ENCODE assay signal across 20 cellular contexts in the genomic region with DNA sequence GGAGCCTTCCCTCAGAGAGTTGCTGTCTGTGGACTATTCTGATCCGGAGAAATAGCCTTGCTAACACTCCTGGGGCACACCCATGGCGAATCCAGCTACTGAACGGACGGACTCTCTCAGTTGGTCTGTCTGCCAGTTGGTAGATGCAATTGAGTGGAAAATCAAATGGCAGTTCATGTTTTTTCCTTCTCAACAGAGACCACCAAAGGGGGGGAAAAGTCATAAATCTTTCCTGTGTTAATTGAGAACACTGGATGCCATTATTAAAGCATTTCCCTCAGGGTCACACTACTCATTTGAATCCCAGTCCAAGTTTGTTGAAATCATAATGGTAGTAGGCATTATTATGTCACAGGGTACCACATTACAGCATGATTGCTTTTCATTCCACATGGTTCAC.
DNase-seq lines count a peak whose midpoint lies in the region; ATAC-seq and TF ChIP-seq lines count a peak whose summit lies in the region.
"Had no signal": no experiment of that assay in that cellular context is flagged by ENCODE, and none has a peak within 500 bp of the region (broad histone marks: within the 10 kb centered on the region; RNA-seq: fewer than 3 reads in every experiment).

No MANE protein-coding gene starts in this region.

- CTCF ChIA-PET in SK-N-SH (lab: Yijun Ruan, JAX), result no interaction called here

- no peak for TF ChIP-seq EP300 in SK-N-SH (IDR thresholded peaks at IDR 0.05; ENCODE audit: borderline replicate concordance in 1 of 2, low read depth in 1 of 2, low read length in 1 of 2)

- no peak overlapping the region for H3K18ac ChIP-seq in mesenchymal stem cell (ENCODE audit: low read depth in 1 of 2, low read length in 2 of 2)

- H3K9ac ChIP-seq in SK-N-SH, result no peak overlapping the region
- peak overlapping the region; percentile 52 for H3K9ac ChIP-seq in mesenchymal stem cell (ENCODE audit: low read length)
- H3K9ac ChIP-seq in stomach smooth muscle (ENCODE audit: low read length in 2 of 2), result no peak overlapping the region
- H3K9ac ChIP-seq: BLaER1, KMS-11 had no signal

- H4K8ac ChIP-seq in mesenchymal stem cell (ENCODE audit: low read length), result no peak overlapping the region

- H4K20me1 ChIP-seq in SK-N-SH (ENCODE audit: insufficient read depth), result no peaks in the 10 kb centered on the region
- H4K20me1 ChIP-seq: BLaER1 had no signal

- no peak overlapping the region for H3K23ac ChIP-seq in mesenchymal stem cell (ENCODE audit: low read length in 2 of 2)

- H3K79me2 ChIP-seq in SK-N-SH (ENCODE audit: insufficient read depth), result no peaks in the 10 kb centered on the region

- no peak for TF ChIP-seq CTCF in SK-N-SH (IDR thresholded peaks at IDR 0.05)

- WGBS in SK-N-SH (ENCODE audit: low lambda C conversion rate), result 68% methylated on average over 4 of the region's 4 CpGs
- 84% methylated on average over 4 of the region's 4 CpGs for WGBS in mesenchymal stem cell

- ATAC-seq in SK-N-SH treated with all-trans-retinoic acid at 6 μM for 48 hours (no peak), GM21529 (IDR thresholded peaks at IDR 0.05; ENCODE audit: unreplicated experiment) (no peak), HG02759 (IDR thresholded peaks at IDR 0.05; ENCODE audit: unreplicated experiment) (no peak), left colon (no peak)

- H3K27ac ChIP-seq in SK-N-SH (ENCODE audit: low read depth in 2 of 2, low read length in 1 of 2), result no peak overlapping the region
- H3K27ac ChIP-seq in mesenchymal stem cell (ENCODE audit: low read length, poor library complexity, severe bottlenecking), result no peak overlapping the region
- peak overlapping the region; percentile 31 for H3K27ac ChIP-seq in stomach smooth muscle (ENCODE audit: low read length)
- H3K27ac ChIP-seq: 22Rv1, BLaER1, KMS-11 had no signal

- no peaks in the 10 kb centered on the region for H3F3A ChIP-seq in SK-N-SH (replicated peaks; ENCODE audit: insufficient read depth)

- H3K9me3 ChIP-seq in SK-N-SH (no peaks in the 10 kb centered on the region), mesenchymal stem cell (ENCODE audit: control insufficient read depth, low read length) (no peaks in the 10 kb centered on the region), stomach smooth muscle (ENCODE audit: control insufficient read depth in 2 of 2, low read length in 2 of 2) (no peaks in the 10 kb centered on the region)
- H3K9me3 ChIP-seq: BLaER1 had no signal

- H3K4me2 ChIP-seq in SK-N-SH (no peak overlapping the region), mesenchymal stem cell (ENCODE audit: low read length, poor library complexity, severe bottlenecking) (no peak overlapping the region)
- H3K4me2 ChIP-seq: BLaER1, KMS-11 had no signal

- in situ Hi-C loops in SK-MEL-5 (cut with HindIII; ENCODE audit: low pct_unique_long_range_greater_than_20kb, low sequenced_read_pairs), result no loop called here

- H3K4me3 ChIP-seq in SK-N-SH (ENCODE audit: low read depth in 2 of 2, low read length in 1 of 2), result no peak overlapping the region
- H3K4me3 ChIP-seq in mesenchymal stem cell (ENCODE audit: insufficient read depth in 1 of 2, low read depth in 1 of 2, low read length in 2 of 2), result peak overlapping the region in 1 of 2 experiments; percentile 1
- no peak overlapping the region for H3K4me3 ChIP-seq in stomach smooth muscle (ENCODE audit: low read length in 2 of 2)
- H3K4me3 ChIP-seq: BLaER1 had no signal

- POLR2A ChIA-PET in SK-N-SH (lab: Yijun Ruan, JAX), result no interaction called here

- H2AFZ ChIP-seq in SK-N-SH (ENCODE audit: low read depth), result 0 out of 2 replicates have a peak overlapping the region, but pooled peaks have one; percentile 3
- H2AFZ ChIP-seq in mesenchymal stem cell (ENCODE audit: low read depth, low read length), result no peak overlapping the region

- no peak overlapping the region for H3K4ac ChIP-seq in mesenchymal stem cell (ENCODE audit: low read depth in 1 of 2, low read length in 2 of 2)

- no peak overlapping the region for H4K91ac ChIP-seq in mesenchymal stem cell (ENCODE audit: low read length)

- no peak overlapping the region for H2BK15ac ChIP-seq in mesenchymal stem cell (ENCODE audit: low read depth, poor library complexity, severe bottlenecking)

- H3K14ac ChIP-seq in mesenchymal stem cell (ENCODE audit: low read length in 2 of 2), result no peak overlapping the region

- no peak overlapping the region for H2BK120ac ChIP-seq in mesenchymal stem cell (ENCODE audit: low read depth, low read length)

- H3K4me1 ChIP-seq in SK-N-SH (ENCODE audit: control insufficient read depth in 1 of 2, insufficient read depth in 2 of 2, low read depth in 1 of 2, low read length in 1 of 2) (no peaks in the 10 kb centered on the region), mesenchymal stem cell (ENCODE audit: control insufficient read depth, insufficient read depth, low read depth, low read length) (no peaks in the 10 kb centered on the region), stomach smooth muscle (ENCODE audit: control insufficient read depth, insufficient read depth, low read length) (no peaks in the 10 kb centered on the region)
- H3K4me1 ChIP-seq: BLaER1 had no signal

- intact Hi-C loops in left colon (cut with DNase I, micrococcal nuclease), result no loop called here

- no peak overlapping the region for H2AK5ac ChIP-seq in mesenchymal stem cell (ENCODE audit: low read length, severe bottlenecking)

- no peak for TF ChIP-seq RAD21 in SK-N-SH (IDR thresholded peaks at IDR 0.05; ENCODE audit: low read length)

- no peak overlapping the region for H2BK5ac ChIP-seq in mesenchymal stem cell (ENCODE audit: low read depth, low read length, poor library complexity, severe bottlenecking)

- no peaks in the 10 kb centered on the region for H3K36me3 ChIP-seq in SK-N-SH (replicated peaks in 1 of 2; ENCODE audit: control insufficient read depth in 1 of 2, insufficient read depth in 2 of 2, low read length in 1 of 2)
- H3K36me3 ChIP-seq in mesenchymal stem cell (ENCODE audit: control insufficient read depth in 1 of 2, insufficient read depth in 2 of 2, low read depth in 1 of 2, low read length in 2 of 2), result no peaks in the 10 kb centered on the region
- no peaks in the 10 kb centered on the region for H3K36me3 ChIP-seq in stomach smooth muscle (ENCODE audit: control insufficient read depth in 2 of 2, insufficient read depth in 2 of 2, low read length in 2 of 2)
- H3K36me3 ChIP-seq: BLaER1 had no signal

- H3K9me2 ChIP-seq in SK-N-SH, result no peaks in the 10 kb centered on the region

- no peak overlapping the region for H2BK12ac ChIP-seq in mesenchymal stem cell (ENCODE audit: low read length in 2 of 2)

- DNase-seq in SK-N-SH, result no peak
- peak; percentile 97 for DNase-seq in SK-MEL-5 (ENCODE audit: low read depth, low spot score)
- no peak for DNase-seq in mesenchymal stem cell
- no peak for DNase-seq in left colon
- DNase-seq: CD4-positive, CD25-positive, alpha-beta regulatory T cell; H7; MM.1S; NCI-H1417; NCI-H1694; NCI-H2029 treated with DMSO at 0.1 percent for 48 hours; NCI-H510A treated with DMSO at 0.1 percent for 48 hours; NCI-H774; T-helper 1 cell had no signal

- H3K27me3 ChIP-seq in SK-N-SH (ENCODE audit: insufficient read depth), result no peaks in the 10 kb centered on the region
- H3K27me3 ChIP-seq in mesenchymal stem cell (ENCODE audit: control insufficient read depth in 1 of 2, insufficient read depth in 1 of 2, low read length in 2 of 2), result no peaks in the 10 kb centered on the region
- no peaks in the 10 kb centered on the region for H3K27me3 ChIP-seq in stomach smooth muscle (ENCODE audit: control insufficient read depth in 1 of 2, insufficient read depth in 2 of 2, low read length in 2 of 2)
- H3K27me3 ChIP-seq: BLaER1 had no signal

- H3K79me1 ChIP-seq in mesenchymal stem cell (replicated peaks; ENCODE audit: low read length, poor library complexity, severe bottlenecking), result no peaks in the 10 kb centered on the region

TF ChIP-seq in SK-N-SH, 30 proteins besides CTCF, POLR2A, EP300 and RAD21 (continues in another document):
- TF ChIP-seq JUND (IDR thresholded peaks at IDR 0.05), result no peak
- TF ChIP-seq SMC3 (IDR thresholded peaks at IDR 0.05; ENCODE audit: low read depth, low read length), result no peak
- TF ChIP-seq, protein P1, sequence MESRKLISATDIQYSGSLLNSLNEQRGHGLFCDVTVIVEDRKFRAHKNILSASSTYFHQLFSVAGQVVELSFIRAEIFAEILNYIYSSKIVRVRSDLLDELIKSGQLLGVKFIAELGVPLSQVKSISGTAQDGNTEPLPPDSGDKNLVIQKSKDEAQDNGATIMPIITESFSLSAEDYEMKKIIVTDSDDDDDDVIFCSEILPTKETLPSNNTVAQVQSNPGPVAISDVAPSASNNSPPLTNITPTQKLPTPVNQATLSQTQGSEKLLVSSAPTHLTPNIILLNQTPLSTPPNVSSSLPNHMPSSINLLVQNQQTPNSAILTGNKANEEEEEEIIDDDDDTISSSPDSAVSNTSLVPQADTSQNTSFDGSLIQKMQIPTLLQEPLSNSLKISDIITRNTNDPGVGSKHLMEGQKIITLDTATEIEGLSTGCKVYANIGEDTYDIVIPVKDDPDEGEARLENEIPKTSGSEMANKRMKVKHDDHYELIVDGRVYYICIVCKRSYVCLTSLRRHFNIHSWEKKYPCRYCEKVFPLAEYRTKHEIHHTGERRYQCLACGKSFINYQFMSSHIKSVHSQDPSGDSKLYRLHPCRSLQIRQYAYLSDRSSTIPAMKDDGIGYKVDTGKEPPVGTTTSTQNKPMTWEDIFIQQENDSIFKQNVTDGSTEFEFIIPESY (IDR thresholded peaks at IDR 0.05; ENCODE audit: borderline replicate concordance, low read depth), result no peak

TF ChIP-seq in SK-N-SH treated with all-trans-retinoic acid at 6 μM for 48 hours, 23 proteins besides CTCF, POLR2A, EP300 and RAD21 (continues in another document):
- no peak for TF ChIP-seq PPARA (CRISPR knock-in tag; IDR thresholded peaks at IDR 0.05; ENCODE audit: borderline replicate concordance)
- no peak for TF ChIP-seq ZFP30 (CRISPR knock-in tag; IDR thresholded peaks at IDR 0.05)
- no peak for TF ChIP-seq ARNTL (CRISPR knock-in tag; IDR thresholded peaks at IDR 0.05; ENCODE audit: borderline replicate concordance, low read depth)
- no peak for TF ChIP-seq TCF4 (CRISPR knock-in tag; IDR thresholded peaks at IDR 0.05; ENCODE audit: borderline replicate concordance)
- TF ChIP-seq SNAI2 (CRISPR knock-in tag; IDR thresholded peaks at IDR 0.05), result no peak
- TF ChIP-seq, protein P2, sequence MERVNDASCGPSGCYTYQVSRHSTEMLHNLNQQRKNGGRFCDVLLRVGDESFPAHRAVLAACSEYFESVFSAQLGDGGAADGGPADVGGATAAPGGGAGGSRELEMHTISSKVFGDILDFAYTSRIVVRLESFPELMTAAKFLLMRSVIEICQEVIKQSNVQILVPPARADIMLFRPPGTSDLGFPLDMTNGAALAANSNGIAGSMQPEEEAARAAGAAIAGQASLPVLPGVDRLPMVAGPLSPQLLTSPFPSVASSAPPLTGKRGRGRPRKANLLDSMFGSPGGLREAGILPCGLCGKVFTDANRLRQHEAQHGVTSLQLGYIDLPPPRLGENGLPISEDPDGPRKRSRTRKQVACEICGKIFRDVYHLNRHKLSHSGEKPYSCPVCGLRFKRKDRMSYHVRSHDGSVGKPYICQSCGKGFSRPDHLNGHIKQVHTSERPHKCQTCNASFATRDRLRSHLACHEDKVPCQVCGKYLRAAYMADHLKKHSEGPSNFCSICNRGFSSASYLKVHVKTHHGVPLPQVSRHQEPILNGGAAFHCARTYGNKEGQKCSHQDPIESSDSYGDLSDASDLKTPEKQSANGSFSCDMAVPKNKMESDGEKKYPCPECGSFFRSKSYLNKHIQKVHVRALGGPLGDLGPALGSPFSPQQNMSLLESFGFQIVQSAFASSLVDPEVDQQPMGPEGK (CRISPR knock-in tag; IDR thresholded peaks at IDR 0.05; ENCODE audit: borderline replicate concordance), result no peak
